8 cellular contexts compared by ENCODE assay signal in the genomic region with DNA sequence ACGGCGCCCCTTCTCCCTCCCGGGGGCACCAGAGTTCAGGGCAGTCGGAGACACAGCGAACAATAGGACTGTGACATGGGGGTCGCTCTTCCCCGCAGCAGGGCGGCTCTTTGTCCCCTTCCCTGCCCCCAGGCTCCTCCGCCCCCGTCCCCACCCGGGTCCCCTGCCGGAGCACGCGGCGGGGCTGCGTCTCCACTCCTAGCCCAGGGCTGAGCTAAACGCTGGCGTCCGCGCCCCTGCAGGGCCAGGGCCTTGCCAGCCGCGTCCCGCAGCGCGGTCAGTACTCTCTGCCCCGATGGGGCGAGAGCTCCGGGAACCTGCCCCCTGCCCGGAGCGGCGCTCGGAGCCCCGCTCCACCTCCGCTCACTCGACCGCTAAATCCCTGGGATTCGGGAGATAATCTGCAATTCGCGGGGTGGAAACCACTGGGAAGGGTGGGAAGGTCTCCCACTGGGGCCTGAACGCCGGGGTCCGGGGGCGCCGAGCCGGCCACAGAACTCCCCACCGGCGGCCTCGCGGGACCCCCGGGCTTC. TPM values are rescaled to one million over a fixed set of nuclear protein-coding genes. Genes with fewer than 3 reads are reported as not detected.
DNase-seq lines count a peak whose midpoint lies in the region; ATAC-seq and TF ChIP-seq lines count a peak whose summit lies in the region.

No MANE protein-coding gene starts in this region.

- no peak for TF ChIP-seq CTCF in Peyer's patch (IDR thresholded peaks at IDR 0.05)
- no peak for TF ChIP-seq CTCF in cardiac fibroblast (IDR thresholded peaks at IDR 0.05; ENCODE audit: low read depth, low read length)
- no peak for TF ChIP-seq CTCF in liver (IDR thresholded peaks at IDR 0.05; ENCODE audit: low read depth, low read length, missing input control)
- no peak for TF ChIP-seq CTCF in testis (IDR thresholded peaks at IDR 0.05)

- peak overlapping the region in 1 of 2 donors; percentile 54 for H3K9ac ChIP-seq in liver (ENCODE audit: low read depth in 1 of 2, low read length in 2 of 2)

- intact Hi-C loops in testis (cut with DNase I; ENCODE audit: low total_unique reads) = no loop called here

- peak; percentile 9 for ATAC-seq in HG02798 (IDR thresholded peaks at IDR 0.05; ENCODE audit: poor library complexity, unreplicated experiment)

- no peaks in the 10 kb centered on the region for H3K36me3 ChIP-seq in Peyer's patch
- H3K36me3 ChIP-seq in liver (ENCODE audit: control insufficient read depth in 4 of 4, insufficient read depth in 3 of 4, low read depth in 1 of 4, low read length in 3 of 4) = no peaks in the 10 kb centered on the region
- H3K36me3 ChIP-seq in testis (ENCODE audit: low read depth, missing control alignments) = no peaks in the 10 kb centered on the region

- no peaks in the 10 kb centered on the region for H3K27me3 ChIP-seq in Peyer's patch
- H3K27me3 ChIP-seq in liver (ENCODE audit: control insufficient read depth in 4 of 4, insufficient read depth in 4 of 4, low read length in 3 of 4) = no peaks in the 10 kb centered on the region
- H3K27me3 ChIP-seq in testis = no peaks in the 10 kb centered on the region

- peak overlapping the region; percentile 66 to 90 (median 74) for H3K4me3 ChIP-seq in Peyer's patch
- peak overlapping the region; percentile 67 to 71 for H3K4me3 ChIP-seq in cardiac fibroblast (replicated peaks in 1 of 2; ENCODE audit: low read depth in 2 of 2, low read length in 2 of 2)
- H3K4me3 ChIP-seq in liver (ENCODE audit: low read depth in 1 of 3, low read length in 3 of 3) = peak overlapping the region; percentile 59 to 82 (median 76)
- H3K4me3 ChIP-seq in testis = peak overlapping the region; percentile 66 to 89

- WGBS in liver = under 1% methylated on average over 50 of the region's 50 CpGs
- 0% methylated on average over 1 to 37 of the region's 50 CpGs for WGBS in testis, 2 donors

- TF ChIP-seq RAD21 in liver (IDR thresholded peaks at IDR 0.05) = no peak

- H3K4me1 ChIP-seq in Peyer's patch (peaks cover 0 to 43% (median 9%) of the 10 kb centered on the region in 4 donors), liver (ENCODE audit: control insufficient read depth in 4 of 4, insufficient read depth in 4 of 4, low read length in 3 of 4) (peaks cover 17 to 38% (median 21%) of the 10 kb centered on the region in 4 donors), testis (peaks cover 40% of the 10 kb centered on the region)

- no peaks in the 10 kb centered on the region for H3K9me3 ChIP-seq in Peyer's patch
- H3K9me3 ChIP-seq in liver (ENCODE audit: control insufficient read depth in 4 of 4, low read length in 3 of 4) = no peaks in the 10 kb centered on the region
- H3K9me3 ChIP-seq in testis = no peaks in the 10 kb centered on the region

- TF ChIP-seq POLR2A in Peyer's patch (IDR thresholded peaks at IDR 0.05) (no peak), testis (IDR thresholded peaks at IDR 0.05) (no peak)

- DNase-seq in NCI-H510A treated with DMSO at 0.1 percent for 48 hours (lab: John Stamatoyannopoulos, UW) (peak; percentile 56), NCI-H510A (lab: John Stamatoyannopoulos, UW) (no peak), Peyer's patch (no peak), cardiac fibroblast (ENCODE audit: low read depth in 2 of 2) (peak; percentile 32 to 40), testis (no peak), NCI-H1436 treated with DMSO at 0.1 percent for 48 hours (lab: John Stamatoyannopoulos, UW) (no peak)

- peak overlapping the region; percentile 84 to 91 (median 88) for H3K27ac ChIP-seq in Peyer's patch
- peak overlapping the region; percentile 77 to 81 for H3K27ac ChIP-seq in liver (ENCODE audit: low read depth in 1 of 2, low read length in 2 of 2)
- peak overlapping the region; percentile 80 to 82 for H3K27ac ChIP-seq in testis

TF ChIP-seq in liver, 16 proteins besides CTCF, POLR2A, EP300 and RAD21:
- TF ChIP-seq JUND (IDR thresholded peaks at IDR 0.05) = no peak
- TF ChIP-seq TAF1 (conservative IDR thresholded peaks at IDR 0.05) = no peak
- no peak for TF ChIP-seq HNF4G (IDR thresholded peaks at IDR 0.05)
- TF ChIP-seq RXRA (IDR thresholded peaks at IDR 0.05) = no peak
- TF ChIP-seq YY1 (IDR thresholded peaks at IDR 0.05) = no peak
- TF ChIP-seq GABPA (IDR thresholded peaks at IDR 0.05 in 1 of 2, conservative IDR thresholded peaks at IDR 0.05 in 1 of 2) = no peak
- no peak for TF ChIP-seq NR2F2 (IDR thresholded peaks at IDR 0.05)
- TF ChIP-seq, protein P1, sequence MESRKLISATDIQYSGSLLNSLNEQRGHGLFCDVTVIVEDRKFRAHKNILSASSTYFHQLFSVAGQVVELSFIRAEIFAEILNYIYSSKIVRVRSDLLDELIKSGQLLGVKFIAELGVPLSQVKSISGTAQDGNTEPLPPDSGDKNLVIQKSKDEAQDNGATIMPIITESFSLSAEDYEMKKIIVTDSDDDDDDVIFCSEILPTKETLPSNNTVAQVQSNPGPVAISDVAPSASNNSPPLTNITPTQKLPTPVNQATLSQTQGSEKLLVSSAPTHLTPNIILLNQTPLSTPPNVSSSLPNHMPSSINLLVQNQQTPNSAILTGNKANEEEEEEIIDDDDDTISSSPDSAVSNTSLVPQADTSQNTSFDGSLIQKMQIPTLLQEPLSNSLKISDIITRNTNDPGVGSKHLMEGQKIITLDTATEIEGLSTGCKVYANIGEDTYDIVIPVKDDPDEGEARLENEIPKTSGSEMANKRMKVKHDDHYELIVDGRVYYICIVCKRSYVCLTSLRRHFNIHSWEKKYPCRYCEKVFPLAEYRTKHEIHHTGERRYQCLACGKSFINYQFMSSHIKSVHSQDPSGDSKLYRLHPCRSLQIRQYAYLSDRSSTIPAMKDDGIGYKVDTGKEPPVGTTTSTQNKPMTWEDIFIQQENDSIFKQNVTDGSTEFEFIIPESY (IDR thresholded peaks at IDR 0.05) = no peak

RNA-seq across cellular contexts. Expression of a gene that starts 0.8 kb away (rescaled TPM):
- total RNA-seq in Peyer's patch (10 to 100 TPM; 19.8 to 98.1 (median 78.8) TPM), liver (10 to 100 TPM in 1 of 2 donors, 1 to 10 TPM in 1; 7.1 to 12.1 TPM), testis (10 to 100 TPM; 26.4 to 28.3 TPM)
- polyA plus RNA-seq in liver (10 to 100 TPM in 1 of 2 donors, 1 to 10 TPM in 1; 4.0 to 23.9 TPM), testis (ENCODE audit: insufficient read depth, low read depth, low replicate concordance) (25.6 TPM)

RNA-seq across cellular contexts. Expression of a gene that starts 40.1 kb away (rescaled TPM):
- total RNA-seq in Peyer's patch (1 to 10 TPM in 2 of 4 donors, under 1 TPM in 2; 0.88 to 2.5 (median 1.0) TPM), liver (1 to 10 TPM; 1.0 to 1.7 TPM), testis (1 to 10 TPM; 2.7 to 3.9 TPM)
- polyA plus RNA-seq in liver (under 1 TPM; 0.96 to 0.99 TPM), testis (ENCODE audit: insufficient read depth, low read depth, low replicate concordance) (1.0 TPM)

Comparison
In these comparisons a context has a peak if more than half of its experiments do, and no peak if none do; other contexts are left out.
1. DNase-seq: peak in NCI-H510A treated with DMSO at 0.1 percent for 48 hours (single experiment) and cardiac fibroblast (2 of 2); none in NCI-H510A (single experiment), Peyer's patch (0 of 3), testis (single experiment) and NCI-H1436 treated with DMSO at 0.1 percent for 48 hours (single experiment).
2. Peak in every context shown above with its lines, with median percentiles within 50 percentile points of each other: H3K27ac ChIP-seq and H3K4me3 ChIP-seq.